ENCODE assay signal across 18 cellular contexts in genomic region chr10:78320990-78321389, GRCh38.
A peak's percentile ranks its signal among the peaks of the same experiment; 100 is the strongest.
DNase-seq lines count a peak whose midpoint lies in the region; ATAC-seq and TF ChIP-seq lines count a peak whose summit lies in the region.
"Had no signal": no experiment of that assay in that cellular context is flagged by ENCODE, and none has a peak within 500 bp of the region (broad histone marks: within the 10 kb centered on the region; RNA-seq: fewer than 3 reads in every experiment).

No MANE protein-coding gene starts in this region.

- H3F3A ChIP-seq in Loucy (ENCODE audit: low read depth): no peaks in the 10 kb centered on the region

- no peaks in the 10 kb centered on the region for H3K9me2 ChIP-seq in Loucy (replicated peaks; ENCODE audit: low read depth, low read length)

- intact Hi-C loops in cardiac septum (cut with DNase I) (no loop called here), heart left ventricle (cut with DNase I) (no loop called here)

- H3K79me2 ChIP-seq in Loucy (ENCODE audit: insufficient read depth, low read length): no peaks in the 10 kb centered on the region

- no peak for TF ChIP-seq CTCF in heart left ventricle (IDR thresholded peaks at IDR 0.05)
- no peak for TF ChIP-seq CTCF in Loucy (conservative IDR thresholded peaks at IDR 0.05; ENCODE audit: low read length)
- TF ChIP-seq CTCF in lung (IDR thresholded peaks at IDR 0.05; ENCODE audit: control extremely low read depth, extremely low read depth): no peak
- TF ChIP-seq CTCF in omental fat pad (IDR thresholded peaks at IDR 0.05): no peak

- H3K27ac ChIP-seq in heart left ventricle: no peak overlapping the region
- H3K27ac ChIP-seq in lung (ENCODE audit: low read depth in 1 of 2, low read length in 1 of 2): no peak overlapping the region
- H3K27ac ChIP-seq: BLaER1, KMS-11 had no signal

- H3K4me1 ChIP-seq in heart left ventricle (peaks cover 0 to 16% (median 9%) of the 10 kb centered on the region in 12 donors), Loucy (ENCODE audit: insufficient read depth, low read length, poor library complexity, severe bottlenecking) (peaks cover 27% of the 10 kb centered on the region), lung (ENCODE audit: control insufficient read depth in 2 of 2, insufficient read depth in 2 of 2, low read length in 2 of 2) (no peaks in the 10 kb centered on the region)

- H3K27me3 ChIP-seq in heart left ventricle: no peaks in the 10 kb centered on the region
- H3K27me3 ChIP-seq in Loucy (ENCODE audit: insufficient read depth, low read length, poor library complexity, severe bottlenecking): no peaks in the 10 kb centered on the region
- H3K27me3 ChIP-seq in lung (ENCODE audit: control insufficient read depth, insufficient read depth): no peaks in the 10 kb centered on the region
- H3K27me3 ChIP-seq: BLaER1 had no signal

- DNase-seq in cardiac septum (ENCODE audit: low spot score) (peak; percentile 15), heart left ventricle (no peak), lung (ENCODE audit: low spot score) (peak; percentile 4), T-helper 2 cell (no peak), omental fat pad (ENCODE audit: low spot score) (no peak), SW 1271 (lab: John Stamatoyannopoulos, UW) (no peak)
- DNase-seq: DND-41, NCI-H1048, NCI-H1436, NCI-H2029, NCI-H345, NCI-H524 treated with DMSO at 0.1 percent for 48 hours, PC-3, RPMI8226, SIG-M5 had no signal

- H3K4me2 ChIP-seq in Loucy (ENCODE audit: low read depth, low read length, poor library complexity, severe bottlenecking): peak overlapping the region; percentile 8
- H3K4me2 ChIP-seq: BLaER1, KMS-11 had no signal

- H3K9me3 ChIP-seq in heart left ventricle (peaks cover 0 to 12% (median 2%) of the 10 kb centered on the region in 12 donors), Loucy (ENCODE audit: insufficient read depth, low read depth, low read length) (peaks cover 12% of the 10 kb centered on the region), lung (ENCODE audit: control insufficient read depth in 2 of 2, insufficient read depth in 1 of 2, low read length in 1 of 2) (no peaks in the 10 kb centered on the region)

- ATAC-seq in heart left ventricle (no peak), lung (ENCODE audit: insufficient read depth, low FRiP score) (no peak), omental fat pad (ENCODE audit: low FRiP score) (no peak)
- ATAC-seq: PC-3 had no signal

- no peak for TF ChIP-seq POLR2A in heart left ventricle (IDR thresholded peaks at IDR 0.05)

- no peak overlapping the region for H3K9ac ChIP-seq in Loucy (ENCODE audit: low read depth, low read length, poor library complexity, severe bottlenecking)
- H3K9ac ChIP-seq: BLaER1, KMS-11 had no signal

- H3K4me3 ChIP-seq in heart left ventricle (no peak overlapping the region), Loucy (ENCODE audit: low read length, poor library complexity, severe bottlenecking) (no peak overlapping the region), lung (no peak overlapping the region)
- H3K4me3 ChIP-seq: BLaER1 had no signal

- 72 to 82% (median 80%) methylated on average over 2 of the region's 2 CpGs for WGBS in heart left ventricle, 4 donors
- WGBS in lung, 2 donors: 78 to 88% methylated on average over 2 of the region's 2 CpGs

- H3K36me3 ChIP-seq in heart left ventricle: no peaks in the 10 kb centered on the region
- H3K36me3 ChIP-seq in Loucy (ENCODE audit: insufficient read depth, low read length): no peaks in the 10 kb centered on the region
- no peaks in the 10 kb centered on the region for H3K36me3 ChIP-seq in lung (ENCODE audit: control insufficient read depth in 2 of 2, insufficient read depth in 2 of 2, low read length in 2 of 2)
- H3K36me3 ChIP-seq: BLaER1 had no signal

- H4K20me1 ChIP-seq in Loucy (ENCODE audit: insufficient read depth, low read length, poor library complexity, severe bottlenecking): no peaks in the 10 kb centered on the region
- H4K20me1 ChIP-seq: BLaER1 had no signal

- H2AFZ ChIP-seq in Loucy (ENCODE audit: low read length): no peak overlapping the region

Comparison
In these comparisons a context has a peak if more than half of its experiments do, and no peak if none do; other contexts are left out.
1. DNase-seq: peak in cardiac septum (single experiment) and lung (single experiment); none in heart left ventricle (0 of 5), T-helper 2 cell (0 of 5), omental fat pad (single experiment) and SW 1271 (0 of 2).